In the genomic region with DNA sequence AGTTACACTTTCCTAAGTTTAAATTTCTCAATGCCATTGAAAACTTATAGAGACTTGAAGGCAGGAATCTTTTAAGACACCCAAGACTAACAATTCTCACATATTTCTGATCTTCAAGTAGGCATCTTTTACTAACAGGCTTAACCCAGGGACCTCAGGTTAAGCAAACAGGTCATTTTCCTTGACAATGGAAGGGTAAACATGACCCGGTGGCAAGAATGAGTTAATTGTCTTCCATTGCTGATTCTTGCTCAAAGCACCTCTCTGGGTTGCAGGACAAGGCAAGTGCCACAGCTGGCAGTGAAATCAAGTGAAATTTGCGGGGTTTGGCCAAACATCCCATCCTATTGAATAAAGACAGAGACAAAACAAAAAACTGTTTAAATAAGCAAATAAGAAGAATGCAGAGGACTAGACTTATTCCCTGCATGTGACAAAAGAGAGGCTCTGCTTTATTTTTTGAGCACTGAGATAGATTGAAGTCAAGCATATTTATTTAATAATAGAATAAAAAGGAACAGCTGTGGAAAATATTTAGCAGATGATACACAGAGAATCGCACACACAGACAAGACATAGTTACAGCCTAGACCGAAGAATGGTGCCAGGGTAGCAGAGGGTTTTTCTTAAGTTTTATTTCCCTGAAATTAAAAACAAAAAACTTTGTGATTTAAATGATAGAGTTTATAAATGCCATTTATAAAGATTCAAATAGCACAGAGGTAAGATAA, we compare ENCODE assay signal across 2 cellular contexts.
TF ChIP-seq lines count a peak whose summit lies in the region.

No MANE protein-coding gene starts in this region.

TF ChIP-seq in A549, 52 proteins besides CTCF, POLR2A, EP300 and RAD21:
- TF ChIP-seq GATA3 (IDR thresholded peaks at IDR 0.05; ENCODE audit: borderline replicate concordance): peak; percentile 87
- TF ChIP-seq FOSL2 (IDR thresholded peaks at IDR 0.05): no peak
- TF ChIP-seq FOSL2 (CRISPR knock-in tag; IDR thresholded peaks at IDR 0.05): no peak
- peak in 1 of 2 experiments; percentile 55; a peak in 1 of 4 replicates for TF ChIP-seq CEBPB (IDR thresholded peaks at IDR 0.05)

TF ChIP-seq in WTC11, 78 proteins besides CTCF, POLR2A, EP300 and RAD21:
- TF ChIP-seq TEAD1 (CRISPR knock-in tag; IDR thresholded peaks at IDR 0.05) (0 out of 2 replicates have a peak, but pooled peaks have one; percentile 28), FOXK1 (CRISPR knock-in tag; IDR thresholded peaks at IDR 0.05) (0 out of 2 replicates have a peak, but pooled peaks have one; percentile 27), GTF2I (CRISPR knock-in tag; conservative IDR thresholded peaks at IDR 0.05) (no peak)
